In the genomic region with DNA sequence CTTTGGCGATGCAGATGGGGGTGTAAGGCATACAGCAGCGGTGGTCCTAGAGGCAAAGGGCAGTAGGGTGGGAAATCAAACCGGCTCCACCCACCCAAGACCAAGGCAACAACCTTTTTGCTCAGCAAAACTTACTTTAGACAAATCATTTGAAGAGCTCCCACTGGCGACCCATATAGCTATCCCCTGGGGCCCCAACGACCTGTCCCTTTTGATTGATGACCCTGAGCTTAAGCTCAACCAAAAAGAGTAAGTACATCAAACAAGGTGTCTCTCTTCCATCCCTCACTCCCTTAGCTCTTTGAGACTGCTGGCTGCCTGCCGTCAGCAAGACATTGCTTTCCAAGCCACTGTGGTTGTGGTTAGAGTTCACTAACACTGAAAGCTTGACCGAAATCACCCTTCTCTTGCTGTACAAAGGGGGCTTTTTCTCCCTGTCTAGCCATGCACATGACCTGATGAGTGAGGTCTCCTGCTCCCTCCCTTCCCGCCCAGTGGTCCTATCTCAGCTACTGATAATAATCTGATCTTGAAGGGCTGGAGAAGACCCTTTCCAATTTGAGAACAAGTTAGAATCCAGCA, we compare ENCODE assay signal across 15 cellular contexts. TPM values are rescaled to one million over a fixed set of nuclear protein-coding genes. Genes with fewer than 3 reads are reported as not detected.
DNase-seq lines count a peak whose midpoint lies in the region; ATAC-seq and TF ChIP-seq lines count a peak whose summit lies in the region.
"Had no signal": no experiment of that assay in that cellular context is flagged by ENCODE, and none has a peak within 500 bp of the region (broad histone marks: within the 10 kb centered on the region; RNA-seq: fewer than 3 reads in every experiment).

No MANE protein-coding gene starts in this region.

- no peaks in the 10 kb centered on the region for H3K27me3 Mint-ChIP-seq in T-helper 17 cell
- H3K27me3 Mint-ChIP-seq: B cell; stimulated activated naive CD8-positive, alpha-beta T cell treated with anti-CD3 and anti-CD28 coated beads, Interleukin-15, Interleukin-2, amounts not matched to agents 100 ng/mL and 50 ng/mL, for 24 hours had no signal

- DNase-seq in GM13977 (ENCODE audit: low spot score) (peak; percentile 32), T-helper 17 cell (no peak), nucleus accumbens (lab: John Stamatoyannopoulos, UW) (no peak), KBM-7 (no peak), T-helper 1 cell (no peak)
- DNase-seq in stimulated activated CD4-positive, alpha-beta T cell treated with anti-CD3 and anti-CD28 coated beads, Interleukin-4, amount 100 ng/mL, for 24 hours, result no peak
- DNase-seq: lower lobe of right lung; NCI-H2029; pancreas; stimulated activated CD4-positive, alpha-beta T cell treated with anti-CD3 and anti-CD28 coated beads, Interleukin-1b, Interleukin-23, amount 100 ng/mL, for 48 hours; T-helper 9 cell had no signal

- peak overlapping the region; percentile 59 for H3K27ac Mint-ChIP-seq in T-helper 17 cell
- H3K27ac Mint-ChIP-seq: B cell; stimulated activated naive CD8-positive, alpha-beta T cell treated with anti-CD3 and anti-CD28 coated beads, Interleukin-15, Interleukin-2, amounts not matched to agents 100 ng/mL and 50 ng/mL, for 24 hours had no signal

- in situ Hi-C loops in GM13977 (cut with MboI; ENCODE audit: low pct_unique_long_range_greater_than_20kb, low sequenced_read_pairs, unreplicated experiment), result loop anchor here (10.0 kb wide), 1 partner anchor 254 kb away; no protein-coding TSS in a partner anchor
- in situ Hi-C loops in KBM-7 (cut with MboI; ENCODE audit: low pct_unique_long_range_greater_than_20kb, low sequenced_read_pairs), result loop anchor here (25.0 kb wide), 1 partner anchor 356 kb away; no protein-coding TSS in a partner anchor

- ATAC-seq in GM19455 (IDR thresholded peaks at IDR 0.05; ENCODE audit: unreplicated experiment) (peak; percentile 70), HG02973 (IDR thresholded peaks at IDR 0.05; ENCODE audit: unreplicated experiment) (peak; percentile 56), T-helper 17 cell (no peak)
- ATAC-seq: lower lobe of right lung, pancreas had no signal

- H3K36me3 Mint-ChIP-seq in T-helper 17 cell (ENCODE audit: low read depth), result peaks cover 11% of the 10 kb centered on the region

- no peaks in the 10 kb centered on the region for H3K9me3 ChIP-seq in T-helper 17 cell (ENCODE audit: control insufficient read depth, low read length, poor library complexity, severe bottlenecking)
- H3K9me3 ChIP-seq: lower lobe of right lung, pancreas had no signal

- no peak for TF ChIP-seq CTCF in GM13977 (IDR thresholded peaks at IDR 0.05; ENCODE audit: extremely low read depth, insufficient read depth, missing control alignments)

- H3K4me3 Mint-ChIP-seq in T-helper 17 cell, result no peak overlapping the region
- H3K4me3 Mint-ChIP-seq: B cell; stimulated activated naive CD8-positive, alpha-beta T cell treated with anti-CD3 and anti-CD28 coated beads, Interleukin-15, Interleukin-2, amounts not matched to agents 100 ng/mL and 50 ng/mL, for 24 hours had no signal

- H3K4me1 Mint-ChIP-seq in T-helper 17 cell, result peaks cover 11% of the 10 kb centered on the region

RNA-seq across cellular contexts. Expression of a gene that starts 42.3 kb away (rescaled TPM):
- 10 to 100 TPM; 76.4 to 81.6 TPM for total RNA-seq in T-helper 17 cell
